Comparison of ENCODE assay signal across 22 cellular contexts in genomic region chr17:77825621-77826020, GRCh38.
DNase-seq lines count a peak whose midpoint lies in the region; ATAC-seq and TF ChIP-seq lines count a peak whose summit lies in the region.
"Had no signal": no experiment of that assay in that cellular context is flagged by ENCODE, and none has a peak within 500 bp of the region (broad histone marks: within the 10 kb centered on the region; RNA-seq: fewer than 3 reads in every experiment).

No MANE protein-coding gene starts in this region.

- H3K9me3 ChIP-seq in RWPE2 (ENCODE audit: severe bottlenecking) (no peaks in the 10 kb centered on the region), esophagus muscularis mucosa (no peaks in the 10 kb centered on the region)

- H3K27me3 ChIP-seq in RWPE2 (ENCODE audit: insufficient read depth, poor library complexity, severe bottlenecking) (no peaks in the 10 kb centered on the region), esophagus muscularis mucosa (no peaks in the 10 kb centered on the region)

- H3K4me1 ChIP-seq in RWPE2 (ENCODE audit: insufficient read depth, poor library complexity, severe bottlenecking) (peaks cover 9% of the 10 kb centered on the region), esophagus muscularis mucosa (peaks cover 28 to 36% (median 34%) of the 10 kb centered on the region in 4 donors)

- intact Hi-C loops in posterior vena cava (cut with DNase I): no loop called here
- intact Hi-C loops in esophagus muscularis mucosa (cut with DNase I): no loop called here

- no peak for ATAC-seq in RWPE2 (ENCODE audit: low read depth)
- ATAC-seq in GM18861 (IDR thresholded peaks at IDR 0.05; ENCODE audit: unreplicated experiment): no peak
- ATAC-seq: K562 had no signal

- no peak for TF ChIP-seq EP300 in esophagus muscularis mucosa (IDR thresholded peaks at IDR 0.05)

- DNase-seq in activated effector memory CD4-positive, alpha-beta T cell treated with anti-CD3 and anti-CD28 coated beads, Interleukin-2, amount 50 U/mL, for 16 hours: peak; percentile 58
- no peak for DNase-seq in activated effector memory CD4-positive, alpha-beta T cell treated with Interleukin-2 at 50 U/mL for 16 hours
- DNase-seq in RWPE2 (ENCODE audit: low spot score): peak; percentile 29
- DNase-seq in left kidney (ENCODE audit: low read depth, low spot score): peak; percentile 21
- DNase-seq in posterior vena cava (ENCODE audit: low spot score): peak; percentile 66
- no peak for DNase-seq in esophagus muscularis mucosa (ENCODE audit: extremely low spot score)
- no peak for DNase-seq in GM10266 (ENCODE audit: extremely low spot score)
- DNase-seq: 8988T, Calu3, DMS79 treated with DMSO at 0.1 percent for 48 hours, Kasumi-1, NCI-H1092 treated with DMSO at 0.1 percent for 48 hours, NCI-H1436, NCI-H187, NCI-H2081 treated with DMSO at 0.1 percent for 48 hours, NCI-H2171, NCI-H226, NCI-H510A treated with DMSO at 0.1 percent for 48 hours, NCI-H774, SHP77 had no signal

- H3K36me3 ChIP-seq in RWPE2 (ENCODE audit: low read depth) (no peaks in the 10 kb centered on the region), esophagus muscularis mucosa (no peaks in the 10 kb centered on the region)

- TF ChIP-seq CTCF in RWPE2 (IDR thresholded peaks at IDR 0.05; ENCODE audit: poor library complexity, severe bottlenecking) (no peak), esophagus muscularis mucosa (IDR thresholded peaks at IDR 0.05) (no peak), GM10266 (IDR thresholded peaks at IDR 0.05; ENCODE audit: control insufficient read depth, insufficient read depth, low read depth, missing control alignments) (no peak)

- no peak overlapping the region for H3K27ac ChIP-seq in RWPE2 (ENCODE audit: poor library complexity, severe bottlenecking)
- no peak overlapping the region for H3K27ac ChIP-seq in esophagus muscularis mucosa (replicated peaks in 1 of 4)

- 90% methylated on average over 15 of the region's 15 CpGs for WGBS in esophagus muscularis mucosa

- H3K4me3 ChIP-seq in RWPE2 (ENCODE audit: severe bottlenecking): no peak overlapping the region
- no peak overlapping the region for H3K4me3 ChIP-seq in esophagus muscularis mucosa
- H3K4me3 ChIP-seq: K562 had no signal

- TF ChIP-seq POLR2A in esophagus muscularis mucosa (IDR thresholded peaks at IDR 0.05; ENCODE audit: low read depth): no peak

Comparison
In these comparisons a context has a peak if more than half of its experiments do, and no peak if none do; other contexts are left out.
1. DNase-seq: peak in activated effector memory CD4-positive, alpha-beta T cell treated with anti-CD3 and anti-CD28 coated beads, Interleukin-2, amount 50 U/mL, for 16 hours (single experiment), RWPE2 (single experiment), left kidney (single experiment) and posterior vena cava (single experiment); none in activated effector memory CD4-positive, alpha-beta T cell treated with Interleukin-2 at 50 U/mL for 16 hours (single experiment), esophagus muscularis mucosa (single experiment) and GM10266 (single experiment).